In the genomic region with DNA sequence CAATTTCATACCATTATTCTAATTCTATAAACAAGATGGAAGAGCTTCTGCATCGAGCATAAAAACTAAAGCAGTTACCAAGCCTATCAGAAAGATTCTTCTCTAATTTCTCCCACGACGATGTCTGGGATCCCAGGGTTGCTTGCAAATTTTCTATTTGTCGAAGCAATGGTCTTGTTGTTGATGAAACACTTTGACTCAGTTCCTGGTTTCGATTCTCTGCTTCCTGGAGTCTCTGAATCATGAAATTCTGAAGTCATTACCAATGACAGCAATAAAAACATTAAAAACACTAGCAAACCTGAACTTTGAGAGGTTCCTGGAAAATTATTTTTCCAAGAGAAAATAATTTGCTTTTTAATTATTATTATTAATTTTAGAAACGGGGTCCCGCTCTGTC, we compare ENCODE assay signal across 1 cellular context.
TF ChIP-seq lines count a peak whose summit lies in the region.

No MANE protein-coding gene starts in this region.

TF ChIP-seq in endothelial cell of umbilical vein, 7 proteins besides CTCF, POLR2A, EP300 and RAD21:
- TF ChIP-seq MAX (IDR thresholded peaks at IDR 0.05; ENCODE audit: insufficient read depth, insufficient read length) (no peak), FOS (IDR thresholded peaks at IDR 0.05; ENCODE audit: borderline replicate concordance, insufficient read depth, low read length) (peak; percentile 87), GATA2 (IDR thresholded peaks at IDR 0.05; ENCODE audit: insufficient read depth, insufficient read length, low read depth, low read length) (peak; percentile 41), POLR2AphosphoS5 (IDR thresholded peaks at IDR 0.05; ENCODE audit: insufficient read depth, low read depth, low read length) (peak; percentile 43), JUN (IDR thresholded peaks at IDR 0.05; ENCODE audit: borderline replicate concordance, insufficient read depth, insufficient read length, low read depth) (peak; percentile 95), EZH2 (IDR thresholded peaks at IDR 0.05; ENCODE audit: borderline replicate concordance, low read depth, low read length, severe bottlenecking) (no peak)
